ENCODE assay signal across 16 cellular contexts in genomic region chr2:46326231-46326980, GRCh38. TPM values are rescaled to one million over a fixed set of nuclear protein-coding genes. Genes with fewer than 3 reads are reported as not detected.
DNase-seq lines count a peak whose midpoint lies in the region; ATAC-seq and TF ChIP-seq lines count a peak whose summit lies in the region.
"Had no signal": no experiment of that assay in that cellular context is flagged by ENCODE, and none has a peak within 500 bp of the region (broad histone marks: within the 10 kb centered on the region; RNA-seq: fewer than 3 reads in every experiment).

No MANE protein-coding gene starts in this region.

- H3K9me3 ChIP-seq in PC-3 (ENCODE audit: low read length) (no peaks in the 10 kb centered on the region), esophagus squamous epithelium (no peaks in the 10 kb centered on the region), neural progenitor cell (ENCODE audit: low read depth) (no peaks in the 10 kb centered on the region), testis (no peaks in the 10 kb centered on the region)
- H3K9me3 ChIP-seq: heart left ventricle had no signal

- TF ChIP-seq CTCF in PC-3 (conservative IDR thresholded peaks at IDR 0.05; ENCODE audit: low read depth, low read length) (no peak), esophagus squamous epithelium (IDR thresholded peaks at IDR 0.05) (no peak), neural progenitor cell (IDR thresholded peaks at IDR 0.05) (no peak), testis (IDR thresholded peaks at IDR 0.05) (no peak)

- H3K9me3 Mint-ChIP-seq in neural progenitor cell (no peaks in the 10 kb centered on the region), immature natural killer cell (no peaks in the 10 kb centered on the region)
- H3K9me3 Mint-ChIP-seq: activated CD4-positive, alpha-beta T cell treated with anti-CD3 and anti-CD28 coated beads, Interleukin-2, amount 10 ng/mL, durations not matched to agents 7 days and 5 days; activated T-cell treated with anti-CD3 and anti-CD28 coated beads, Interleukin-2, amount 50 U/mL, for 72 hours; memory B cell had no signal

- no peak overlapping the region for H2AFZ ChIP-seq in PC-3 (ENCODE audit: low read length)
- no peak overlapping the region for H2AFZ ChIP-seq in neural progenitor cell (replicated peaks)

- H3K27ac ChIP-seq in PC-3 (ENCODE audit: low read length) (no peak overlapping the region), esophagus squamous epithelium (peak overlapping the region; percentile 28 to 59 (median 50)), neural progenitor cell (no peak overlapping the region), testis (peak overlapping the region in 1 of 2 donors; percentile 1)

- H3F3A ChIP-seq in PC-3 (ENCODE audit: low read length, unreplicated experiment) (no peaks in the 10 kb centered on the region), neural progenitor cell (ENCODE audit: low read depth) (no peaks in the 10 kb centered on the region)

- POLR2A ChIA-PET in PC-3 (lab: Charles Lee; ENCODE audit: unreplicated experiment), result no interaction called here

- H3K4me1 Mint-ChIP-seq in neural progenitor cell (peaks cover 10% of the 10 kb centered on the region), immature natural killer cell (peaks cover 3 to 8% of the 10 kb centered on the region in 2 donors)
- H3K4me1 Mint-ChIP-seq: memory B cell had no signal

- no peak for ATAC-seq in PC-3
- ATAC-seq: activated T-cell treated with anti-CD3 and anti-CD28 coated beads, Interleukin-2, amount 50 U/mL, for 72 hours had no signal

- no TSS peak for BruUV-seq in PC-3 (replicated peaks; lab: Mats Ljungman, UMichigan)

- WGBS in esophagus squamous epithelium, 2 donors, result 61 to 65% methylated on average over 5 to 8 of the region's 8 CpGs
- WGBS in testis, 2 donors, result 74 to 79% methylated on average over 8 of the region's 8 CpGs

- DNase-seq in GM03348 (ENCODE audit: low spot score) (peak; percentile 30), PC-3 (peak; percentile 47), esophagus squamous epithelium (lab: John Stamatoyannopoulos, UW) (no peak), neural progenitor cell (ENCODE audit: low spot score) (no peak), immature natural killer cell (no peak), HK-2 (ENCODE audit: unreplicated experiment) (no peak), testis (no peak)
- DNase-seq in stimulated activated CD4-positive, alpha-beta T cell treated with anti-CD3 and anti-CD28 coated beads, Interleukin-15, amount 100 ng/mL, for 24 hours, result no peak
- DNase-seq: activated CD4-positive, alpha-beta T cell treated with anti-CD3 and anti-CD28 coated beads, Interleukin-2, amount 10 ng/mL, durations not matched to agents 7 days and 5 days; activated T-cell treated with anti-CD3 and anti-CD28 coated beads, Interleukin-2, amount 50 U/mL, for 72 hours; anterior cingulate cortex; DMS 273 treated with DMSO at 0.1 percent for 48 hours; heart left ventricle; KG1; NCI-H1930 had no signal

- H4K20me1 ChIP-seq in PC-3 (ENCODE audit: low read length) (no peaks in the 10 kb centered on the region), neural progenitor cell (ENCODE audit: low read depth) (no peaks in the 10 kb centered on the region)

- H3K27me3 ChIP-seq in PC-3 (ENCODE audit: low read length) (no peaks in the 10 kb centered on the region), esophagus squamous epithelium (no peaks in the 10 kb centered on the region), neural progenitor cell (no peaks in the 10 kb centered on the region), testis (no peaks in the 10 kb centered on the region)
- H3K27me3 ChIP-seq: heart left ventricle had no signal

- CTCF ChIA-PET in PC-3 (lab: Charles Lee), result no interaction called here

- no peaks in the 10 kb centered on the region for H3K9me2 ChIP-seq in PC-3 (replicated peaks; ENCODE audit: low read length)

- intact Hi-C loops in PC-3 (cut with micrococcal nuclease), result no loop called here
- intact Hi-C loops in esophagus squamous epithelium (cut with DNase I), result no loop called here
- intact Hi-C loops in testis (cut with DNase I; ENCODE audit: low total_unique reads), result no loop called here

- peaks cover 79% of the 10 kb centered on the region for H3K79me2 ChIP-seq in PC-3 (ENCODE audit: low read length)
- no peaks in the 10 kb centered on the region for H3K79me2 ChIP-seq in neural progenitor cell (ENCODE audit: low read depth)

- H3K4me3 Mint-ChIP-seq in neural progenitor cell, result no peak overlapping the region
- H3K4me3 Mint-ChIP-seq in immature natural killer cell, result no peak overlapping the region
- H3K4me3 Mint-ChIP-seq: activated CD4-positive, alpha-beta T cell treated with anti-CD3 and anti-CD28 coated beads, Interleukin-2, amount 10 ng/mL, durations not matched to agents 7 days and 5 days; activated T-cell treated with anti-CD3 and anti-CD28 coated beads, Interleukin-2, amount 50 U/mL, for 72 hours; memory B cell had no signal

- H3K4me2 ChIP-seq in PC-3 (ENCODE audit: low read length) (no peak overlapping the region), neural progenitor cell (no peak overlapping the region)

- H3K36me3 Mint-ChIP-seq in neural progenitor cell, result no peaks in the 10 kb centered on the region
- no peaks in the 10 kb centered on the region for H3K36me3 Mint-ChIP-seq in immature natural killer cell
- H3K36me3 Mint-ChIP-seq: memory B cell had no signal

- H3K27me3 Mint-ChIP-seq in neural progenitor cell (ENCODE audit: insufficient read depth, low read depth) (peaks cover 2% of the 10 kb centered on the region), immature natural killer cell (ENCODE audit: low read depth in 3 of 3) (peaks cover 0 to 4% (median 0%) of the 10 kb centered on the region in 3 donors)

- H3K9ac ChIP-seq in PC-3 (ENCODE audit: low read length), result no peak overlapping the region
- no peak overlapping the region for H3K9ac ChIP-seq in neural progenitor cell

- H3K4me3 ChIP-seq in PC-3 (ENCODE audit: low read length), result no peak overlapping the region
- no peak overlapping the region for H3K4me3 ChIP-seq in esophagus squamous epithelium
- H3K4me3 ChIP-seq in neural progenitor cell, result no peak overlapping the region
- no peak overlapping the region for H3K4me3 ChIP-seq in testis
- H3K4me3 ChIP-seq: heart left ventricle had no signal

- H3K36me3 ChIP-seq in PC-3 (ENCODE audit: low read depth, low read length), result no peaks in the 10 kb centered on the region
- H3K36me3 ChIP-seq in esophagus squamous epithelium, result no peaks in the 10 kb centered on the region
- H3K36me3 ChIP-seq in neural progenitor cell, result no peaks in the 10 kb centered on the region
- no peaks in the 10 kb centered on the region for H3K36me3 ChIP-seq in testis (ENCODE audit: low read depth, missing control alignments)

- H3K4me1 ChIP-seq in PC-3 (ENCODE audit: insufficient read depth, low read length) (peaks cover 29% of the 10 kb centered on the region), esophagus squamous epithelium (peaks cover 30 to 97% (median 62%) of the 10 kb centered on the region in 3 donors), neural progenitor cell (no peaks in the 10 kb centered on the region), testis (peaks cover 48% of the 10 kb centered on the region)

- TF ChIP-seq POLR2A in esophagus squamous epithelium (IDR thresholded peaks at IDR 0.05) (no peak), testis (IDR thresholded peaks at IDR 0.05) (no peak)

- H3K27ac Mint-ChIP-seq in neural progenitor cell (peak overlapping the region; percentile 58), immature natural killer cell (no peak overlapping the region)
- H3K27ac Mint-ChIP-seq: activated CD4-positive, alpha-beta T cell treated with anti-CD3 and anti-CD28 coated beads, Interleukin-2, amount 10 ng/mL, durations not matched to agents 7 days and 5 days; memory B cell had no signal

RNA-seq across cellular contexts. Expression of gene EPAS1, which starts 29.2 kb away (rescaled TPM):
- 43.2 and 77.0 TPM in 2 replicates for total RNA-seq in PC-3 (2014; rRNA removed)
- 100 to 1,000 TPM in 2 of 4 donors, 10 to 100 TPM in 2; 86.7 to 151 (median 105) TPM for total RNA-seq in esophagus squamous epithelium
- 0.15 and 1.1 TPM in 2 replicates for total RNA-seq in neural progenitor cell (ENCODE audit: low replicate concordance)
- under 1 TPM; 0.05 to 0.69 (median 0.08) TPM for polyA plus RNA-seq in immature natural killer cell
- 100 to 1,000 TPM; 142 to 158 TPM for total RNA-seq in testis
- 93.9 TPM for polyA plus RNA-seq in testis (ENCODE audit: insufficient read depth, low read depth, low replicate concordance)

Comparison
In these comparisons a context has a peak if more than half of its experiments do, and no peak if none do; other contexts are left out.
1. DNase-seq: peak in GM03348 (single experiment) and PC-3 (single experiment); none in esophagus squamous epithelium (single experiment), neural progenitor cell (single experiment), stimulated activated CD4-positive, alpha-beta T cell treated with anti-CD3 and anti-CD28 coated beads, Interleukin-15, amount 100 ng/mL, for 24 hours (single experiment), immature natural killer cell (0 of 3), HK-2 (single experiment) and testis (single experiment).
2. H3K27ac ChIP-seq: peak in esophagus squamous epithelium (4 of 4); none in PC-3 (single experiment) and neural progenitor cell (single experiment).
3. RNA of gene EPAS1, which starts 29.2 kb away (total RNA-seq): 142 to 158 TPM in testis, 86.7 to 151 TPM in esophagus squamous epithelium and 43.2 to 77.0 TPM in PC-3; 0.15 to 1.1 TPM in neural progenitor cell; every median in the first group is over 10 times any median in the second.